In genomic region chr7:82223580-82223979, GRCh38 we compare ENCODE assay signal across 34 cellular contexts.
"Had no signal": no experiment of that assay in that cellular context is flagged by ENCODE, and none has a peak within 500 bp of the region (broad histone marks: within the 10 kb centered on the region; RNA-seq: fewer than 3 reads in every experiment).

No MANE protein-coding gene starts in this region.

- H3K27me3 ChIP-seq: adrenal gland, brain microvascular endothelial cell, MG63, Peyer's patch had no signal

- H3K36me3 Mint-ChIP-seq: activated CD4-positive, alpha-beta memory T cell treated with anti-CD3 and anti-CD28 coated beads for 36 hours; activated naive CD4-positive, alpha-beta T cell treated with anti-CD3 and anti-CD28 coated beads, Interleukin-2, amount 50 U/mL, for 72 hours had no signal

- H3K9me3 ChIP-seq: adrenal gland, MG63, Peyer's patch had no signal

- H3K4me3 Mint-ChIP-seq: activated CD4-positive, alpha-beta memory T cell treated with anti-CD3 and anti-CD28 coated beads for 36 hours; activated naive CD4-positive, alpha-beta T cell treated with anti-CD3 and anti-CD28 coated beads for 36 hours; activated T-cell treated with anti-CD3 and anti-CD28 coated beads, Interleukin-2, amount 50 U/mL, for 4 hours; activated T-helper 1 cell treated with anti-CD3 and anti-CD28 coated beads, Interleukin-12 subunit alpha, Interleukin-12 subunit beta, Interleukin-2, Interleukin-4 antibody, amounts not matched to agents 30 ng/mL and 10 ng/mL and 1 ng/mL, durations not matched to agents 14 hours and 24 hours and 36 hours had no signal

- H3K4me3 ChIP-seq: adrenal gland, MG63, Peyer's patch had no signal

- H3K27me3 Mint-ChIP-seq: activated CD4-positive, alpha-beta memory T cell treated with anti-CD3 and anti-CD28 coated beads for 36 hours had no signal

- H3K4me1 ChIP-seq: adrenal gland, Peyer's patch had no signal

- DNase-seq: activated CD4-positive, alpha-beta memory T cell treated with anti-CD3 and anti-CD28 coated beads for 36 hours; activated CD4-positive, alpha-beta T cell treated with anti-CD3 and anti-CD28 coated beads for 4 hours; activated CD4-positive, alpha-beta T cell treated with anti-CD3 and anti-CD28 coated beads, Interleukin-2, amount 50 U/mL, for 1 hour; activated CD4-positive, CD25-positive, alpha-beta regulatory T cell treated with anti-CD3 and anti-CD28 coated beads, Interleukin-2, amount 50 U/mL, for 72 hours; activated CD8-positive, alpha-beta memory T cell treated with anti-CD3 and anti-CD28 coated beads, Interleukin-2, amount 50 U/mL, for 4 hours; activated gamma-delta T cell treated with Interleukin-2 at 50 U/mL for 16 hours; activated naive CD4-positive, alpha-beta T cell treated with anti-CD3 and anti-CD28 coated beads for 36 hours; activated T-cell treated with anti-CD3 and anti-CD28 coated beads for 4 hours; activated T-cell treated with anti-CD3 and anti-CD28 coated beads, Interleukin-2, amount 50 U/mL, for 4 hours; adrenal gland; anterior cingulate cortex; brain microvascular endothelial cell; central memory CD4-positive, alpha-beta T cell; Kasumi-1; KG1; MG63; NCI-H1048; NCI-H1105 treated with DMSO at 0.1 percent for 48 hours; NCI-H1436; NCI-H1694; NCI-H1930; NCI-H2081 treated with DMSO at 0.1 percent for 48 hours; NCI-H510A; NCI-H526; NCI-H748 treated with DMSO at 0.1 percent for 48 hours; NK-92 treated with Interleukin-12 subunit alpha and Interleukin-12 subunit beta, amount 100 ng/mL, for 24 hours; PC-3; Peyer's patch; SIG-M5; T1000 had no signal

- ATAC-seq: activated naive CD4-positive, alpha-beta T cell treated with anti-CD3 and anti-CD28 coated beads, Interleukin-2, amount 50 U/mL, for 72 hours; activated T-cell treated with anti-CD3 and anti-CD28 coated beads, Interleukin-2, amount 50 U/mL, for 4 hours; PC-3; Right ventricle myocardium inferior had no signal

- H3K36me3 ChIP-seq: adrenal gland, brain microvascular endothelial cell, MG63, Peyer's patch had no signal

- H3K27ac Mint-ChIP-seq: activated CD4-positive, alpha-beta memory T cell treated with anti-CD3 and anti-CD28 coated beads for 36 hours; activated naive CD4-positive, alpha-beta T cell treated with anti-CD3 and anti-CD28 coated beads for 36 hours; activated naive CD4-positive, alpha-beta T cell treated with anti-CD3 and anti-CD28 coated beads, Interleukin-2, amount 50 U/mL, for 72 hours; activated T-helper 1 cell treated with anti-CD3 and anti-CD28 coated beads, Interleukin-12 subunit alpha, Interleukin-12 subunit beta, Interleukin-2, Interleukin-4 antibody, amounts not matched to agents 30 ng/mL and 10 ng/mL and 1 ng/mL, durations not matched to agents 14 hours and 24 hours and 36 hours had no signal

- H3K9me3 Mint-ChIP-seq: activated T-cell treated with anti-CD3 and anti-CD28 coated beads, Interleukin-2, amount 50 U/mL, for 4 hours; activated T-helper 1 cell treated with anti-CD3 and anti-CD28 coated beads, Interleukin-12 subunit alpha, Interleukin-12 subunit beta, Interleukin-2, Interleukin-4 antibody, amounts not matched to agents 30 ng/mL and 10 ng/mL and 1 ng/mL, durations not matched to agents 14 hours and 24 hours and 36 hours had no signal

- H3K27ac ChIP-seq: adrenal gland, brain microvascular endothelial cell, Peyer's patch, RWPE1 had no signal
